8 cellular contexts compared by ENCODE assay signal in genomic region chr9:97984188-97985057, GRCh38. TPM values are rescaled to one million over a fixed set of nuclear protein-coding genes. Genes with fewer than 3 reads are reported as not detected.
DNase-seq lines count a peak whose midpoint lies in the region; ATAC-seq and TF ChIP-seq lines count a peak whose summit lies in the region.

No MANE protein-coding gene starts in this region.

- peak; percentile 25 for DNase-seq in AG09309 (ENCODE audit: low read depth)
- DNase-seq in NOMO-1 treated with dmso at 0.1 percent for 144 hours (lab: John Stamatoyannopoulos, UW; ENCODE audit: unreplicated experiment) = peak; percentile 62
- DNase-seq in activated T-cell treated with anti-CD3 and anti-CD28 coated beads for 4 hours = peak; percentile 73
- DNase-seq in epithelial cell of esophagus (ENCODE audit: low read depth) = peak; percentile 79
- DNase-seq in stimulated activated CD8-positive, alpha-beta memory T cell treated with anti-CD3 and anti-CD28 coated beads, Interleukin-2, amount 100 ng/mL, for 1 hour (ENCODE audit: low read depth in 2 of 2) = peak; percentile 37 to 66

- no peaks in the 10 kb centered on the region for H3K9me3 ChIP-seq in mononuclear cell (ENCODE audit: low read depth, low read length)

- TF ChIP-seq CTCF in AG09309 (IDR thresholded peaks at IDR 0.05; ENCODE audit: control insufficient read depth, insufficient read depth, low read depth, low read length, missing control alignments) = no peak
- no peak for TF ChIP-seq CTCF in epithelial cell of esophagus (IDR thresholded peaks at IDR 0.05; ENCODE audit: insufficient read depth, low read depth, low read length, missing control alignments)

- H3K4me1 ChIP-seq in mononuclear cell (ENCODE audit: insufficient read depth, low read length) = peaks cover 40% of the 10 kb centered on the region

- ATAC-seq in GM18867 (IDR thresholded peaks at IDR 0.05; ENCODE audit: unreplicated experiment) = peak; percentile 32
- peak; percentile 22 for ATAC-seq in HG03342 (IDR thresholded peaks at IDR 0.05; ENCODE audit: unreplicated experiment)

- no peaks in the 10 kb centered on the region for H3K27me3 ChIP-seq in mononuclear cell (ENCODE audit: insufficient read depth, low read length)

- H3K4me3 ChIP-seq in AG09309 (ENCODE audit: control insufficient read depth, low read depth, low read length) = peak overlapping the region; percentile 93
- H3K4me3 ChIP-seq in epithelial cell of esophagus (ENCODE audit: low read length) = peak overlapping the region; percentile 71
- peak overlapping the region; percentile 86 for H3K4me3 ChIP-seq in mononuclear cell (ENCODE audit: low read length)

RNA-seq across cellular contexts. Expression of gene ANP32B, which starts 1.3 kb away (rescaled TPM):
- total RNA-seq in mononuclear cell = 28.1 TPM

RNA-seq across cellular contexts. Expression of gene HEMGN, which starts 46.5 kb away (rescaled TPM):
- 8.6 TPM for total RNA-seq in mononuclear cell

Comparison
In these comparisons a context has a peak if more than half of its experiments do, and no peak if none do; other contexts are left out.
1. Peak in every context shown above with its lines: DNase-seq, ATAC-seq and H3K4me3 ChIP-seq.
2. DNase-seq: peak in every context shown above with its lines; median percentile 79 in epithelial cell of esophagus; 73 in activated T-cell treated with anti-CD3 and anti-CD28 coated beads for 4 hours; 62 in NOMO-1 treated with dmso at 0.1 percent for 144 hours; 52 in stimulated activated CD8-positive, alpha-beta memory T cell treated with anti-CD3 and anti-CD28 coated beads, Interleukin-2, amount 100 ng/mL, for 1 hour; 25 in AG09309.